ENCODE assay signal across 13 cellular contexts in the genomic region with DNA sequence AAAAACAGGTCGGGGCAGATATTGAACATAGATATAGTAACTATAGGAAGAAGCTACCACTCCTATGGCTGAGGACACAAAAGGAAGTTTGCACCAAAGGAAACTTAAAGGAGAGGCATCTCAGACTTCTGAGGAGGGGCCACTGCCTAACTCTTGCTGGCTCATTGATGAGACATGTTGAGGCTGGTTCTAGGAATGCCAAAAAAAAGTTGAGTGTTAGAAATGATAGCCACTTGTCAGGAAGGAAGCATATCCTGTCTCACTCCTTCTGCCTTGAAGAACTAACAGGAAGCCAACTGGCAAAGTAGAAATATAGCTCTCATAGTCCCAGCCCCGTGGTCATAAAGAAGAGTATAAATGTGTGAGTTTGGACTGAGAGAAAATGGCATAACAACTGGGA. TPM values are rescaled to one million over a fixed set of nuclear protein-coding genes. Genes with fewer than 3 reads are reported as not detected.
DNase-seq lines count a peak whose midpoint lies in the region; ATAC-seq, FAIRE-seq and TF ChIP-seq lines count a peak whose summit lies in the region.
"Had no signal": no experiment of that assay in that cellular context is flagged by ENCODE, and none has a peak within 500 bp of the region (broad histone marks: within the 10 kb centered on the region; RNA-seq: fewer than 3 reads in every experiment).

No MANE protein-coding gene starts in this region.

- H3K9me3 Mint-ChIP-seq in activated CD4-positive, alpha-beta memory T cell treated with anti-CD3 and anti-CD28 coated beads, Interleukin-2, amount 10 ng/mL, durations not matched to agents 7 days and 5 days: peaks cover 7% of the 10 kb centered on the region
- H3K9me3 Mint-ChIP-seq in activated CD4-positive, alpha-beta memory T cell treated with anti-CD3 and anti-CD28 coated beads for 36 hours: no peaks in the 10 kb centered on the region
- peaks cover 3% of the 10 kb centered on the region for H3K9me3 Mint-ChIP-seq in stimulated activated effector memory CD8-positive, alpha-beta T cell treated with anti-CD3 and anti-CD28 coated beads, Interleukin-12 subunit alpha, Interleukin-12 subunit beta, amount 100 ng/mL, for 72 hours
- H3K9me3 Mint-ChIP-seq: effector memory CD8-positive, alpha-beta T cell had no signal

- CTCF ChIA-PET in activated CD4-positive, alpha-beta memory T cell treated with anti-CD3 and anti-CD28 coated beads, Interleukin-2, amount 10 ng/mL, durations not matched to agents 7 days and 5 days (lab: Charles Lee): interaction anchor here (0.6 to 12.7 kb wide), 6 partner anchors 40 to 1841 kb away, joined by 3 to 286 read pairs (median 3); no protein-coding TSS in a partner anchor
- CTCF ChIA-PET in activated CD4-positive, alpha-beta memory T cell treated with anti-CD3 and anti-CD28 coated beads for 36 hours (lab: Charles Lee): interaction anchor here (23.5 kb wide), 1 partner anchor 74 kb away, joined by 486 read pairs; no protein-coding TSS in a partner anchor

- H3K4me3 Mint-ChIP-seq in activated CD4-positive, alpha-beta memory T cell treated with anti-CD3 and anti-CD28 coated beads, Interleukin-2, amount 10 ng/mL, durations not matched to agents 7 days and 5 days: no peak overlapping the region
- no peak overlapping the region for H3K4me3 Mint-ChIP-seq in activated CD4-positive, alpha-beta memory T cell treated with anti-CD3 and anti-CD28 coated beads for 36 hours
- no peak overlapping the region for H3K4me3 Mint-ChIP-seq in stimulated activated effector memory CD8-positive, alpha-beta T cell treated with anti-CD3 and anti-CD28 coated beads, Interleukin-12 subunit alpha, Interleukin-12 subunit beta, amount 100 ng/mL, for 72 hours
- H3K4me3 Mint-ChIP-seq: brain; effector memory CD8-positive, alpha-beta T cell had no signal

- TF ChIP-seq CTCF in bronchial epithelial cell (IDR thresholded peaks at IDR 0.05; ENCODE audit: insufficient read depth, low read length, severe bottlenecking) (no peak), upper lobe of right lung (IDR thresholded peaks at IDR 0.05) (no peak)

- no peaks in the 10 kb centered on the region for H3K9me3 ChIP-seq in upper lobe of right lung

- intact Hi-C loops in activated CD4-positive, alpha-beta memory T cell treated with anti-CD3 and anti-CD28 coated beads for 36 hours (cut with micrococcal nuclease): no loop called here
- intact Hi-C loops in upper lobe of right lung (cut with DNase I): no loop called here

- H3K27me3 ChIP-seq in bronchial epithelial cell (ENCODE audit: control insufficient read depth, insufficient read depth, low read length) (no peaks in the 10 kb centered on the region), upper lobe of right lung (no peaks in the 10 kb centered on the region)

- FAIRE-seq in bronchial epithelial cell (lab: Jason Lieb, UNC): no peak

- H3K27me3 Mint-ChIP-seq in activated CD4-positive, alpha-beta memory T cell treated with anti-CD3 and anti-CD28 coated beads, Interleukin-2, amount 10 ng/mL, durations not matched to agents 7 days and 5 days: peaks cover 8% of the 10 kb centered on the region
- peaks cover 4% of the 10 kb centered on the region for H3K27me3 Mint-ChIP-seq in activated CD4-positive, alpha-beta memory T cell treated with anti-CD3 and anti-CD28 coated beads for 36 hours
- H3K27me3 Mint-ChIP-seq: effector memory CD8-positive, alpha-beta T cell had no signal

- H3K4me3 ChIP-seq in bronchial epithelial cell (ENCODE audit: low read depth, low read length) (no peak overlapping the region), upper lobe of right lung (no peak overlapping the region)

- no peak overlapping the region for H3K27ac ChIP-seq in upper lobe of right lung

- peak overlapping the region; percentile 13 for H3K27ac Mint-ChIP-seq in activated CD4-positive, alpha-beta memory T cell treated with anti-CD3 and anti-CD28 coated beads, Interleukin-2, amount 10 ng/mL, durations not matched to agents 7 days and 5 days
- H3K27ac Mint-ChIP-seq in activated CD4-positive, alpha-beta memory T cell treated with anti-CD3 and anti-CD28 coated beads for 36 hours: no peak overlapping the region
- H3K27ac Mint-ChIP-seq in stimulated activated effector memory CD8-positive, alpha-beta T cell treated with anti-CD3 and anti-CD28 coated beads, Interleukin-12 subunit alpha, Interleukin-12 subunit beta, amount 100 ng/mL, for 72 hours: peak overlapping the region; percentile 19
- H3K27ac Mint-ChIP-seq: brain had no signal

- ATAC-seq in stimulated activated effector memory CD8-positive, alpha-beta T cell treated with anti-CD3 and anti-CD28 coated beads, Interleukin-12 subunit alpha, Interleukin-12 subunit beta, amount 100 ng/mL, for 72 hours: peak; percentile 46
- no peak for ATAC-seq in upper lobe of right lung
- ATAC-seq in HG03565 (IDR thresholded peaks at IDR 0.05; ENCODE audit: unreplicated experiment): no peak
- ATAC-seq in HG03159 (IDR thresholded peaks at IDR 0.05; ENCODE audit: unreplicated experiment): no peak
- ATAC-seq: effector memory CD8-positive, alpha-beta T cell had no signal

- no peak for DNase-seq in activated CD4-positive, alpha-beta memory T cell treated with anti-CD3 and anti-CD28 coated beads, Interleukin-2, amount 10 ng/mL, durations not matched to agents 7 days and 5 days
- DNase-seq in activated CD4-positive, alpha-beta memory T cell treated with anti-CD3 and anti-CD28 coated beads for 36 hours: no peak
- peak; percentile 47 for DNase-seq in MV-4-11 (lab: John Stamatoyannopoulos, UW)
- peak; percentile 94 for DNase-seq in bronchial epithelial cell (ENCODE audit: low read depth)
- no peak for DNase-seq in stimulated activated effector memory CD8-positive, alpha-beta T cell treated with anti-CD3 and anti-CD28 coated beads, Interleukin-12 subunit alpha, Interleukin-12 subunit beta, amount 100 ng/mL, for 72 hours (ENCODE audit: low spot score in 2 of 2)
- no peak for DNase-seq in upper lobe of right lung
- DNase-seq: activated CD4-positive, alpha-beta T cell treated with anti-CD3 and anti-CD28 coated beads, Interleukin-2, amount 50 U/mL, for 1 hour; activated gamma-delta T cell; effector memory CD8-positive, alpha-beta T cell; NCI-H2171 had no signal

- no peaks in the 10 kb centered on the region for H3K36me3 Mint-ChIP-seq in activated CD4-positive, alpha-beta memory T cell treated with anti-CD3 and anti-CD28 coated beads, Interleukin-2, amount 10 ng/mL, durations not matched to agents 7 days and 5 days (ENCODE audit: low read depth)
- H3K36me3 Mint-ChIP-seq in activated CD4-positive, alpha-beta memory T cell treated with anti-CD3 and anti-CD28 coated beads for 36 hours: no peaks in the 10 kb centered on the region
- H3K36me3 Mint-ChIP-seq in stimulated activated effector memory CD8-positive, alpha-beta T cell treated with anti-CD3 and anti-CD28 coated beads, Interleukin-12 subunit alpha, Interleukin-12 subunit beta, amount 100 ng/mL, for 72 hours: no peaks in the 10 kb centered on the region
- H3K36me3 Mint-ChIP-seq: brain had no signal

- H3K4me1 ChIP-seq in upper lobe of right lung: no peaks in the 10 kb centered on the region

- H3K4me1 Mint-ChIP-seq in activated CD4-positive, alpha-beta memory T cell treated with anti-CD3 and anti-CD28 coated beads, Interleukin-2, amount 10 ng/mL, durations not matched to agents 7 days and 5 days: peaks cover 33% of the 10 kb centered on the region
- peaks cover 7% of the 10 kb centered on the region for H3K4me1 Mint-ChIP-seq in activated CD4-positive, alpha-beta memory T cell treated with anti-CD3 and anti-CD28 coated beads for 36 hours (ENCODE audit: low read depth)
- peaks cover 26% of the 10 kb centered on the region for H3K4me1 Mint-ChIP-seq in stimulated activated effector memory CD8-positive, alpha-beta T cell treated with anti-CD3 and anti-CD28 coated beads, Interleukin-12 subunit alpha, Interleukin-12 subunit beta, amount 100 ng/mL, for 72 hours
- H3K4me1 Mint-ChIP-seq: brain had no signal

- POLR2A ChIA-PET in activated CD4-positive, alpha-beta memory T cell treated with anti-CD3 and anti-CD28 coated beads, Interleukin-2, amount 10 ng/mL, durations not matched to agents 7 days and 5 days (lab: Charles Lee): no interaction called here
- POLR2A ChIA-PET in activated CD4-positive, alpha-beta memory T cell treated with anti-CD3 and anti-CD28 coated beads for 36 hours (lab: Charles Lee): interaction anchor here (0.6 kb wide), 1 partner anchor 185 kb away, joined by 3 read pairs; no protein-coding TSS in a partner anchor

- no peaks in the 10 kb centered on the region for H3K36me3 ChIP-seq in bronchial epithelial cell (ENCODE audit: control insufficient read depth, insufficient read depth, low read length)
- H3K36me3 ChIP-seq in upper lobe of right lung: no peaks in the 10 kb centered on the region

RNA-seq across cellular contexts. Expression of gene STOM, which starts 23.3 kb away (rescaled TPM):
- total RNA-seq in activated CD4-positive, alpha-beta memory T cell treated with anti-CD3 and anti-CD28 coated beads, Interleukin-2, amount 10 ng/mL, durations not matched to agents 7 days and 5 days: 100 to 1,000 TPM; 101 to 104 TPM
- 10 to 100 TPM; 49.8 to 51.9 TPM for total RNA-seq in activated CD4-positive, alpha-beta memory T cell treated with anti-CD3 and anti-CD28 coated beads for 36 hours
- 215 and 356 TPM in 2 replicates for total RNA-seq in bronchial epithelial cell
- total RNA-seq in upper lobe of right lung: 595 TPM

Comparison
In these comparisons a context has a peak if more than half of its experiments do, and no peak if none do; other contexts are left out.
1. DNase-seq: peak in MV-4-11 (single experiment) and bronchial epithelial cell (single experiment); none in activated CD4-positive, alpha-beta memory T cell treated with anti-CD3 and anti-CD28 coated beads, Interleukin-2, amount 10 ng/mL, durations not matched to agents 7 days and 5 days (single experiment), activated CD4-positive, alpha-beta memory T cell treated with anti-CD3 and anti-CD28 coated beads for 36 hours (single experiment), stimulated activated effector memory CD8-positive, alpha-beta T cell treated with anti-CD3 and anti-CD28 coated beads, Interleukin-12 subunit alpha, Interleukin-12 subunit beta, amount 100 ng/mL, for 72 hours (0 of 2) and upper lobe of right lung (single experiment).